In the genomic region with DNA sequence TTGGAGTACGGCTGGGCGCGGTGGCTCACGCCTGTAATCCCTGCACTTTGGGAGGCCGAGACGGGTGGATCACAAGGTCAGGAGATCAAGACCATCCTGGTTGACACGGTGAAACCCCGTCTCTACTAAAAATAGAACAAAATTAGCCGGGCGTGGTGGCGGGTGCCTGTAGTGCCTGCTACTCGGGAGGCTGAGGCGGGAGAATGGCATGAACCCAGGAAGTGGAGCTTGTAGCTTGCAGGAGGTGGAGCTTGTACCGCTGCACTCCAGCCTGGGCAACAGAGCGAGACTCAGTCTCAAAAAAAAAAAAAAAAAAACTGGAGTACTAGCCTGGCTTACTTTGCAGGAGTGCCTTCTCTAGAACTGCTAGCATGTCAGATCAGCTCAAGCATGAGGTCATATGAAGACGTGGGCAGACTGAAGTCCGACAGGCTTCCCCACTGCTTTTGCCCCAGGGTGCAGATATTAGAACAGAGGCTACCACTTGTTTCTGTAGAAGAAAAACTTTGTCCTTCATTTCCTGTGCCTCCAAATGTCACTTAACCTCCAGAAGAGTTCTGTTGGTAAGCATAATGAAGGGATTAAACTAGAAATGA, we compare ENCODE assay signal across 14 cellular contexts. TPM values are rescaled to one million over a fixed set of nuclear protein-coding genes. Genes with fewer than 3 reads are reported as not detected.
"Had no signal": no experiment of that assay in that cellular context is flagged by ENCODE, and none has a peak within 500 bp of the region (broad histone marks: within the 10 kb centered on the region; RNA-seq: fewer than 3 reads in every experiment).

No MANE protein-coding gene starts in this region.

RNA-seq across cellular contexts. Expression of a gene that starts 22.4 kb away (rescaled TPM):
- total RNA-seq: dermis microvascular lymphatic vessel endothelial cell, heart right ventricle, kidney epithelial cell, left colon, left ventricle myocardium superior, lower lobe of right lung, mononuclear cell, natural killer cell, pancreas, posterior vena cava, pulmonary artery endothelial cell, spleen, thoracic aorta, transverse colon had no signal
